In the genomic region with DNA sequence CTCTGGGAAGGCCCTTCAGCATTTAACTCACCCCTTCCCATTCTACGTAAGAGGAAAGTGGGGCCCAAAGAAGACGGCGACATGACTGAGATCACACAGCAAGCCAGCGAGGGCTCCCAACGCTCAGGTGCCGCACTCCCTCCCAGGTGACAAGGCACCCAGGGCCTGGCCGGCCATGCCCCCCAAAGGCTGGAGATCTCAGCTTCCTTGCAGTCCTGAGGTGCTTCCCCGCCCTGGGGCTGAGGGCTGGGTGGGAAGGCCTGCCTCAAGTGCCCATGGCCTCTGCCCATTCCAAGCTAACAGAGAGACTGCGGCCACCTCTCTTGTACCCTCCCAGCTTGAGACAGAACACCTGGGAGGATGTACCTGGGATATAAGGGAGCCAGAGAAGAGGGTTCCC, we compare ENCODE assay signal across 1 cellular context.
TF ChIP-seq lines count a peak whose summit lies in the region.

No MANE protein-coding gene starts in this region.

TF ChIP-seq in HepG2, 621 proteins besides CTCF, POLR2A, EP300 and RAD21:
- TF ChIP-seq PPARG (CRISPR knock-in tag; conservative IDR thresholded peaks at IDR 0.05) (no peak), ZNF660 (CRISPR knock-in tag; IDR thresholded peaks at IDR 0.05; ENCODE audit: borderline replicate concordance, low read depth) (no peak)
